4 cellular contexts compared by ENCODE assay signal in genomic region chr3:134765468-134765867, GRCh38. TPM values are rescaled to one million over a fixed set of nuclear protein-coding genes. Genes with fewer than 3 reads are reported as not detected.
"Had no signal": no experiment of that assay in that cellular context is flagged by ENCODE, and none has a peak within 500 bp of the region (broad histone marks: within the 10 kb centered on the region; RNA-seq: fewer than 3 reads in every experiment).

No MANE protein-coding gene starts in this region.

- ATAC-seq: GM12878 had no signal

- DNase-seq: GDM1, GF-D8 had no signal

- H3K4me3 ChIP-seq: GM12878 had no signal

RNA-seq across cellular contexts. Expression of gene EPHB1, which starts 29.6 kb away (rescaled TPM):
- total RNA-seq: G401 had no signal
